In the genomic region with DNA sequence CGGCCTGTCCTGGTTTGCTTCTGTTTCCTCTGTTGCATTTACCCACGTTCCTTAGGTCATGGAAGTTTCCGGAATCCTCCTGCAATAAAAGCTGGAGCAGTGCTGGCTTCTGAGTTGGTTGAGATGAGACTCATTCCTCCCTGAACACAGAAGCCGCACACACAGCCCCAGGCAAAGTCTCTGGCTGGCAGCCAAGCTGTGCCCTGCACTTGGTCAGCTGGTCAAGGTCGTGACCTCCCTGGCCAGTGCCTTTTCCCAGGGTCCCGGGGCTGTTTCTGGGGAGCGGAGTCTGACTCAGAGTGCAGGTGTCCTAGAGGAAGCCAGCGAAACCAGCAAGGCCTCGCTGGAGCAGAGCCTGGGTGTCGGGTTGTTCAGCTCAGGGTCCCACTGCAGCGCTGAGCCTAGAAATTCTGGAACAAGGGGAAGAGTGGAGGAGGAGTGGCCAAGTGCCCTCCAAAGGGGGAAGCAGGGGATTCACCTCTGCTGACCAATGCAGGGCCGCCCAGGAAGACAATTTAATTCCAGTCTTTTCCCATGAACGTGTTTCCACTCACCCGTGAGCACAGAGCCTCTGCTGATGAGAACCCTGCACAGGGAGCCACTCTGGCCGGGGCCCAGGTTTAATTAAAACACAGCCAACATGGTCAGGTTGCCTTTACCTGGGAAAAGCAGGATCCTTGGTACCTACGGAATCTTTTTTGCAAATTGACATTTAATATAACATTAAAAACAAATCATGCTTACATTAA, we compare ENCODE assay signal across 20 cellular contexts.
DNase-seq lines count a peak whose midpoint lies in the region; TF ChIP-seq lines count a peak whose summit lies in the region.
"Had no signal": no experiment of that assay in that cellular context is flagged by ENCODE, and none has a peak within 500 bp of the region (broad histone marks: within the 10 kb centered on the region; RNA-seq: fewer than 3 reads in every experiment).

No MANE protein-coding gene starts in this region.

- WGBS in sigmoid colon, 2 donors: 74 to 78% methylated on average over 16 of the region's 16 CpGs

- DNase-seq in SIG-M5 treated with dmso at 0.1 percent for 504 hours (lab: John Stamatoyannopoulos, UW; ENCODE audit: unreplicated experiment): peak; percentile 3
- DNase-seq in SIG-M5 (lab: John Stamatoyannopoulos, UW): no peak
- peak; percentile 8 for DNase-seq in SK-MEL-5 (ENCODE audit: low read depth, low spot score)
- peak; percentile 39 for DNase-seq in kidney epithelial cell (ENCODE audit: low read depth)
- DNase-seq in sigmoid colon: peak; percentile 58
- DNase-seq in NCI-H748 (lab: John Stamatoyannopoulos, UW; ENCODE audit: unreplicated experiment): no peak
- DNase-seq in 8988T: no peak
- no peak for DNase-seq in pons (ENCODE audit: low spot score)
- DNase-seq: activated CD4-positive, alpha-beta T cell treated with anti-CD3 and anti-CD28 coated beads for 36 hours; activated gamma-delta T cell treated with Interleukin-2 at 50 U/mL for 16 hours; amniotic stem cell; BE2C; EL; NCI-H1436; NCI-H2171 treated with DMSO at 0.1 percent for 48 hours; stimulated activated naive CD4-positive, alpha-beta T cell treated with Interleukin-2 at 50 U/mL for 16 hours; SW 1271; trophoblast cell had no signal

- H3K27me3 ChIP-seq in kidney epithelial cell (ENCODE audit: control insufficient read depth, insufficient read depth, low read length) (peaks cover 3% of the 10 kb centered on the region), sigmoid colon (peaks cover 0 to 33% (median 21%) of the 10 kb centered on the region in 3 donors)
- H3K27me3 ChIP-seq: BE2C had no signal

- no peak for TF ChIP-seq EP300 in sigmoid colon (IDR thresholded peaks at IDR 0.05)

- no peak for TF ChIP-seq CTCF in kidney epithelial cell (IDR thresholded peaks at IDR 0.05; ENCODE audit: insufficient read depth, low read length, poor library complexity, severe bottlenecking)
- no peak for TF ChIP-seq CTCF in sigmoid colon (IDR thresholded peaks at IDR 0.05)

- no peak overlapping the region for H3K4me3 ChIP-seq in kidney epithelial cell (ENCODE audit: low read depth, low read length)
- H3K4me3 ChIP-seq in sigmoid colon: no peak overlapping the region
- H3K4me3 ChIP-seq: gastroesophageal sphincter had no signal

- H3K4me1 ChIP-seq in sigmoid colon: no peaks in the 10 kb centered on the region
- H3K4me1 ChIP-seq: BE2C, gastroesophageal sphincter had no signal

- TF ChIP-seq POLR2A in sigmoid colon (IDR thresholded peaks at IDR 0.05): no peak

- intact Hi-C loops in sigmoid colon (cut with DNase I): no loop called here

- in situ Hi-C loops in SK-MEL-5 (cut with HindIII; ENCODE audit: low pct_unique_long_range_greater_than_20kb, low sequenced_read_pairs): no loop called here

- H3K36me3 ChIP-seq in kidney epithelial cell (ENCODE audit: control insufficient read depth, insufficient read depth, low read length) (no peaks in the 10 kb centered on the region), sigmoid colon (no peaks in the 10 kb centered on the region)
- H3K36me3 ChIP-seq: BE2C, gastroesophageal sphincter had no signal

- no peaks in the 10 kb centered on the region for H3K9me3 ChIP-seq in sigmoid colon
- H3K9me3 ChIP-seq: BE2C had no signal

- H3K27ac ChIP-seq in sigmoid colon: no peak overlapping the region
- H3K27ac ChIP-seq: 22Rv1, gastroesophageal sphincter had no signal

Comparison
In these comparisons a context has a peak if more than half of its experiments do, and no peak if none do; other contexts are left out.
1. DNase-seq: peak in SIG-M5 treated with dmso at 0.1 percent for 504 hours (single experiment), SK-MEL-5 (single experiment), kidney epithelial cell (single experiment) and sigmoid colon (single experiment); none in SIG-M5 (single experiment), NCI-H748 (single experiment), 8988T (single experiment) and pons (single experiment).